In genomic region chr5:67215592-67216471, GRCh38 we compare ENCODE assay signal across 9 cellular contexts. TPM values are rescaled to one million over a fixed set of nuclear protein-coding genes. Genes with fewer than 3 reads are reported as not detected.
DNase-seq lines count a peak whose midpoint lies in the region; ATAC-seq and TF ChIP-seq lines count a peak whose summit lies in the region.
"Had no signal": no experiment of that assay in that cellular context is flagged by ENCODE, and none has a peak within 500 bp of the region (broad histone marks: within the 10 kb centered on the region; RNA-seq: fewer than 3 reads in every experiment).

No MANE protein-coding gene starts in this region.

- H3K9me3 ChIP-seq in prostate gland: no peaks in the 10 kb centered on the region

- no peak for TF ChIP-seq POLR2A in prostate gland (IDR thresholded peaks at IDR 0.05)

- H3K27ac ChIP-seq in prostate gland (peak overlapping the region; percentile 73 to 77), urinary bladder (ENCODE audit: low read depth) (peak overlapping the region; percentile 83)

- H3K36me3 ChIP-seq in prostate gland (no peaks in the 10 kb centered on the region), urinary bladder (ENCODE audit: insufficient read depth) (no peaks in the 10 kb centered on the region)

- intact Hi-C loops in prostate gland (cut with DNase I): no loop called here

- no peak overlapping the region for H3K4me3 ChIP-seq in fibroblast of pulmonary artery (replicated peaks; ENCODE audit: low read depth, low read length)
- H3K4me3 ChIP-seq in prostate gland: peak overlapping the region; percentile 14 to 20
- H3K4me3 ChIP-seq in urinary bladder (ENCODE audit: low read depth, low read length): no peak overlapping the region

- peak; percentile 99 for ATAC-seq in GM18502 (IDR thresholded peaks at IDR 0.05; ENCODE audit: poor library complexity, unreplicated experiment)
- peak; percentile 100 for ATAC-seq in HG02798 (IDR thresholded peaks at IDR 0.05; ENCODE audit: poor library complexity, unreplicated experiment)

- DNase-seq in NOMO-1 treated with DMSO at 0.1 percent for 48 hours (lab: John Stamatoyannopoulos, UW; ENCODE audit: unreplicated experiment): peak; percentile 93
- peak; percentile 42 for DNase-seq in activated T-cell treated with anti-CD3 and anti-CD28 coated beads for 4 hours
- peak; percentile 54 for DNase-seq in fibroblast of pulmonary artery (ENCODE audit: low read depth)
- peak; percentile 69 for DNase-seq in prostate gland (ENCODE audit: low spot score)
- DNase-seq in DMS114 treated with DMSO at 0.1 percent for 48 hours (lab: John Stamatoyannopoulos, UW; ENCODE audit: unreplicated experiment): no peak

- peaks cover 3% of the 10 kb centered on the region for H3K4me1 ChIP-seq in prostate gland (replicated peaks)
- H3K4me1 ChIP-seq in urinary bladder (ENCODE audit: insufficient read depth): peaks cover 4% of the 10 kb centered on the region

- WGBS in prostate gland: 24% methylated on average over 17 of the region's 17 CpGs
- WGBS in urinary bladder: 28% methylated on average over 17 of the region's 17 CpGs

- H3K27me3 ChIP-seq in prostate gland (replicated peaks; ENCODE audit: insufficient read depth): no peaks in the 10 kb centered on the region

- TF ChIP-seq CTCF in fibroblast of pulmonary artery (IDR thresholded peaks at IDR 0.05; ENCODE audit: low read length, missing control alignments) (no peak), prostate gland (IDR thresholded peaks at IDR 0.05) (no peak)

RNA-seq across cellular contexts. Expression of gene CD180, which starts 19.2 kb away (rescaled TPM):
- under 1 TPM; 0.18 to 0.68 TPM for total RNA-seq in prostate gland
- total RNA-seq in urinary bladder: 2.5 TPM
- 0.54 TPM for polyA plus RNA-seq in urinary bladder
- total RNA-seq: activated CD8-positive, alpha-beta memory T cell treated with anti-CD3 and anti-CD28 coated beads for 36 hours had no signal

Comparison
In these comparisons a context has a peak if more than half of its experiments do, and no peak if none do; other contexts are left out.
1. H3K4me3 ChIP-seq: peak in prostate gland (2 of 2); none in fibroblast of pulmonary artery (single experiment) and urinary bladder (single experiment).